Comparison of ENCODE assay signal across 21 cellular contexts in the genomic region with DNA sequence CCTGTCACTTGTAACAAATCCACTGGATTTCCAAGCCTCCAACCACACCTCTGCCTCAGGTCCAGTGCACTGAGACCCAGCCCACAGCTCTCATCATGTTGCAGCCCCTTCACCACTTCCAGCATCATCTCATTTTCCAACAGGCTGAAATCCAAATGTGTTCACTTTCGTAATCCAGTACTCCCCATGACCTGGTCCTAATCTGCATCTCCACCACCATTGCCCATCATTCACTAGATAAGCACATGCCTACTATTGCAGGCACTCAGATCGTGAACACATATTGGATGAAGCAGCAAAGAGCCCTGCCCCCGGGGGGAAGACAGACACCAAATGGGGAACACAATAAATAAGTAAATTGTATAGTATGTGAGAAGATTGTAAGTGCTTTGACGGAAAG.
"Had no signal": no experiment of that assay in that cellular context is flagged by ENCODE, and none has a peak within 500 bp of the region (broad histone marks: within the 10 kb centered on the region; RNA-seq: fewer than 3 reads in every experiment).

No MANE protein-coding gene starts in this region.

- FAIRE-seq: HTR-8/SVneo had no signal

- H3K9me3 ChIP-seq: SK-N-SH had no signal

- H3K4me2 ChIP-seq: SK-N-SH had no signal

- H3K27ac ChIP-seq: HL-60, RWPE1 had no signal

- DNase-seq: KBM-7; MV-4-11; NCI-H1048; NCI-H1105; NCI-H1436 treated with DMSO at 0.1 percent for 48 hours; NCI-H1694 treated with DMSO at 0.1 percent for 48 hours; NCI-H1930; NCI-H2107; NCI-H226; NCI-H446; NCI-H510A; NCI-H524 treated with DMSO at 0.1 percent for 48 hours; NCI-H82; NK-92 treated with Interleukin-12 subunit alpha and Interleukin-12 subunit beta, amount 100 ng/mL, for 24 hours; PC-3; SHP77; SK-N-SH had no signal

- ATAC-seq: Panc1, PC-3 had no signal

- H3K9ac ChIP-seq: SK-N-SH had no signal
